In the genomic region with DNA sequence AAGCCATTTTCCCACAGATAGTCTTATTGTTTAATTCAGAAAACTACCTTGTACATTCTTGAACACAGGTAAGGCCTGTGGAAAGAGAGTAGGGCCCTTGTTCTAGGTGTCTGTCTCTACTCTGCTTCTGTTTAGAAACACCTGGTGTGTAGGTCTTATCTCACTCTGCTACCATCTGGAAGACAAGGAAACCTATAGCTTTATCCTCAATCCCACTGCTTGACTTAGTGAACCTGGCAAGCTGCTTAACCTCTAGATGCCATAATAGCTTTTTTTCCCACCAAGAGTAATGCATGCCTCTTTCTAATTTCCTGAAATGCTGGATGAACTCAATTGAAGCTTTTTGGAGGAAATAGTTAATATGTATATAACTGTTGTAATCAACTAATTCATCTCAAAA, we compare ENCODE assay signal across 23 cellular contexts.
DNase-seq lines count a peak whose midpoint lies in the region; ATAC-seq, FAIRE-seq and TF ChIP-seq lines count a peak whose summit lies in the region.
"Had no signal": no experiment of that assay in that cellular context is flagged by ENCODE, and none has a peak within 500 bp of the region (broad histone marks: within the 10 kb centered on the region; RNA-seq: fewer than 3 reads in every experiment).

No MANE protein-coding gene starts in this region.

- H3K18ac ChIP-seq in mesendoderm (ENCODE audit: low read length), result peak overlapping the region; percentile 62

- H2AFZ ChIP-seq in K562 (ENCODE audit: low read depth, low read length) (peak overlapping the region; percentile 51; the same call in 1 of the 2 replicates), neural progenitor cell (replicated peaks) (no peak overlapping the region)

- no peak overlapping the region for H3K4ac ChIP-seq in mesendoderm (ENCODE audit: low read depth, low read length)

- H3F3A ChIP-seq in neural progenitor cell (ENCODE audit: low read depth), result no peaks in the 10 kb centered on the region

- H3K56ac ChIP-seq in mesendoderm (ENCODE audit: low read length), result no peak overlapping the region

- H3K27me3 Mint-ChIP-seq in neural progenitor cell (ENCODE audit: insufficient read depth, low read depth), result no peaks in the 10 kb centered on the region
- peaks cover 4 to 7% of the 10 kb centered on the region in 2 donors for H3K27me3 Mint-ChIP-seq in stimulated activated naive B cell treated with anti-CD40 and anti-IgM and Interleukin-4, amounts not matched to agents 10 μg/mL and 1 μg/mL and 100 μg/mL, for 72 hours

- no peak overlapping the region for H3K27ac Mint-ChIP-seq in neural progenitor cell
- no peak overlapping the region for H3K27ac Mint-ChIP-seq in stimulated activated naive B cell treated with anti-CD40 and anti-IgM and Interleukin-4, amounts not matched to agents 10 μg/mL and 1 μg/mL and 100 μg/mL, for 72 hours
- H3K27ac Mint-ChIP-seq: B cell; CD4-positive, CD25-positive, alpha-beta regulatory T cell; CD8-positive, alpha-beta T cell; HFFc6 had no signal

- no peak overlapping the region for H2BK120ac ChIP-seq in mesendoderm (ENCODE audit: low read depth, low read length)

- intact Hi-C loops in K562 (cut with micrococcal nuclease), result no loop called here

- H3K4me3 Mint-ChIP-seq in neural progenitor cell, result no peak overlapping the region
- no peak overlapping the region for H3K4me3 Mint-ChIP-seq in stimulated activated naive B cell treated with anti-CD40 and anti-IgM and Interleukin-4, amounts not matched to agents 10 μg/mL and 1 μg/mL and 100 μg/mL, for 72 hours
- H3K4me3 Mint-ChIP-seq: B cell; CD8-positive, alpha-beta T cell; HFFc6 had no signal

- no peak overlapping the region for H2AK5ac ChIP-seq in mesendoderm (ENCODE audit: low read length)

- no peak for TF ChIP-seq POLR2A in K562 (conservative IDR thresholded peaks at IDR 0.05)

- H3K9me3 Mint-ChIP-seq in neural progenitor cell, result no peaks in the 10 kb centered on the region
- H3K9me3 Mint-ChIP-seq in stimulated activated naive B cell treated with anti-CD40 and anti-IgM and Interleukin-4, amounts not matched to agents 10 μg/mL and 1 μg/mL and 100 μg/mL, for 72 hours, result no peaks in the 10 kb centered on the region
- H3K9me3 Mint-ChIP-seq: CD8-positive, alpha-beta T cell; HFFc6 had no signal

- H3K4me1 ChIP-seq in K562 (replicated peaks in 1 of 2; ENCODE audit: control insufficient read depth in 2 of 2, insufficient read depth in 2 of 2, low read length in 2 of 2) (peaks cover 13 to 19% of the 10 kb centered on the region in 2 experiments; a peak in 4 of 5 replicates), mesendoderm (ENCODE audit: control insufficient read depth, low read depth, low read length) (no peaks in the 10 kb centered on the region), neural progenitor cell (no peaks in the 10 kb centered on the region)
- H3K4me1 ChIP-seq: BLaER1, Caco-2, HAP-1 had no signal

- POLR2A ChIA-PET in K562 (lab: Yijun Ruan, JAX), result interaction anchor here (2.3 kb wide), 1 partner anchor 18 kb away, joined by 6 read pairs; no protein-coding TSS in a partner anchor

- H3K79me1 ChIP-seq in mesendoderm (ENCODE audit: low read length), result no peaks in the 10 kb centered on the region

- TF ChIP-seq CTCF in K562 (IDR thresholded peaks at IDR 0.05 in 2 of 3, conservative IDR thresholded peaks at IDR 0.05 in 1 of 3; ENCODE audit: insufficient read depth in 2 of 3, low read depth in 1 of 3, low read length in 3 of 3) (no peak), neural progenitor cell (IDR thresholded peaks at IDR 0.05) (no peak)

- no peak overlapping the region for H4K8ac ChIP-seq in mesendoderm (ENCODE audit: low read depth, low read length)

- no TSS peak for BruUV-seq in K562 (replicated peaks; lab: Mats Ljungman, UMichigan)

- FAIRE-seq in K562 (lab: Jason Lieb, UNC), result no peak
- FAIRE-seq: A204.1, GM12878 had no signal

- ATAC-seq in K562, result peak; percentile 7; the same call in 1 of the 3 replicates
- ATAC-seq in stimulated activated naive B cell treated with anti-CD40 and anti-IgM and Interleukin-4, amounts not matched to agents 10 μg/mL and 1 μg/mL and 100 μg/mL, for 72 hours (replicated peaks), result no peak
- ATAC-seq: CD8-positive, alpha-beta T cell; GM12878 had no signal

- H3K4me2 ChIP-seq in K562 (ENCODE audit: insufficient read depth, low read length), result no peak overlapping the region
- no peak overlapping the region for H3K4me2 ChIP-seq in mesendoderm (ENCODE audit: low read length)
- no peak overlapping the region for H3K4me2 ChIP-seq in neural progenitor cell
- H3K4me2 ChIP-seq: BLaER1 had no signal

- in situ Hi-C loops in K562 (cut with MboI), result no loop called here

- no peak for TF ChIP-seq RAD21 in K562 (CRISPR knock-in tag; conservative IDR thresholded peaks at IDR 0.05 in 1 of 2, IDR thresholded peaks at IDR 0.05 in 1 of 2)

- TF ChIP-seq EP300 in K562 (IDR thresholded peaks at IDR 0.05; ENCODE audit: low read length), result no peak

- H3K4me3 ChIP-seq in K562 (no peak overlapping the region), mesendoderm (ENCODE audit: low read length) (no peak overlapping the region), neural progenitor cell (no peak overlapping the region)
- H3K4me3 ChIP-seq: BLaER1, GM12878, HAP-1 had no signal

- H3K9me1 ChIP-seq in K562 (ENCODE audit: control insufficient read depth, insufficient read depth, low read length), result no peaks in the 10 kb centered on the region

- H2BK5ac ChIP-seq in mesendoderm (ENCODE audit: low read length), result no peak overlapping the region

- no peaks in the 10 kb centered on the region for H4K20me1 ChIP-seq in K562 (replicated peaks; ENCODE audit: control insufficient read depth, insufficient read depth, low read length)
- H4K20me1 ChIP-seq in neural progenitor cell (ENCODE audit: low read depth), result no peaks in the 10 kb centered on the region
- H4K20me1 ChIP-seq: BLaER1 had no signal

- no peak overlapping the region for H2BK15ac ChIP-seq in mesendoderm (replicated peaks; ENCODE audit: low read depth)

- no peak overlapping the region for H4K5ac ChIP-seq in mesendoderm (ENCODE audit: low read length)

- DNase-seq in NCI-H524 (lab: John Stamatoyannopoulos, UW), result peak; percentile 6 to 55
- no peak for DNase-seq in NCI-H524 treated with DMSO at 0.1 percent for 48 hours (lab: John Stamatoyannopoulos, UW)
- peak; percentile 82 for DNase-seq in NCI-H82 (lab: John Stamatoyannopoulos, UW)
- peak in 2 of 4 experiments; percentile 28 to 41 for DNase-seq in K562 (ENCODE audit: extremely low read depth in 1 of 4, low spot score in 3 of 4)
- no peak for DNase-seq in mesendoderm
- no peak for DNase-seq in neural progenitor cell (ENCODE audit: low spot score)
- no peak for DNase-seq in stimulated activated naive B cell treated with anti-CD40 and anti-IgM and Interleukin-4, amounts not matched to agents 10 μg/mL and 1 μg/mL and 100 μg/mL, for 72 hours
- DNase-seq in HuH-7.5 (ENCODE audit: low spot score), result no peak
- DNase-seq: Caco-2; CD4-positive, CD25-positive, alpha-beta regulatory T cell; CD8-positive, alpha-beta T cell; DMS 273 treated with DMSO at 0.1 percent for 48 hours; DMS79; EL; GDM1; HFFc6 had no signal

- H3K36me3 ChIP-seq in K562 (ENCODE audit: control insufficient read depth, insufficient read depth, low read length) (no peaks in the 10 kb centered on the region), mesendoderm (ENCODE audit: control insufficient read depth, insufficient read depth, low read length) (no peaks in the 10 kb centered on the region), neural progenitor cell (no peaks in the 10 kb centered on the region)
- H3K36me3 ChIP-seq: BLaER1, HAP-1 had no signal

- no peaks in the 10 kb centered on the region for H3K79me2 ChIP-seq in K562 (ENCODE audit: control insufficient read depth, insufficient read depth, low read length)
- H3K79me2 ChIP-seq in mesendoderm (ENCODE audit: control insufficient read depth, insufficient read depth, low read length), result no peaks in the 10 kb centered on the region
- H3K79me2 ChIP-seq in neural progenitor cell (ENCODE audit: low read depth), result no peaks in the 10 kb centered on the region

- no peak overlapping the region for H3K23ac ChIP-seq in mesendoderm (ENCODE audit: low read length)

- H3K27me3 ChIP-seq in K562 (ENCODE audit: control insufficient read depth in 2 of 2, insufficient read depth in 2 of 2, low read length in 2 of 2) (no peaks in the 10 kb centered on the region), mesendoderm (ENCODE audit: insufficient read depth, low read length, poor library complexity) (no peaks in the 10 kb centered on the region), neural progenitor cell (no peaks in the 10 kb centered on the region)
- H3K27me3 ChIP-seq: BLaER1 had no signal

- H3K9me3 ChIP-seq in K562 (replicated peaks; ENCODE audit: control insufficient read depth, insufficient read depth, low read depth, low read length) (no peaks in the 10 kb centered on the region), neural progenitor cell (ENCODE audit: low read depth) (no peaks in the 10 kb centered on the region)
- H3K9me3 ChIP-seq: BLaER1, Caco-2, HAP-1 had no signal

- no peaks in the 10 kb centered on the region for H3K4me1 Mint-ChIP-seq in neural progenitor cell
- H3K4me1 Mint-ChIP-seq in stimulated activated naive B cell treated with anti-CD40 and anti-IgM and Interleukin-4, amounts not matched to agents 10 μg/mL and 1 μg/mL and 100 μg/mL, for 72 hours, result no peaks in the 10 kb centered on the region
- H3K4me1 Mint-ChIP-seq: B cell; CD4-positive, CD25-positive, alpha-beta regulatory T cell had no signal

- CTCF ChIA-PET in K562 (lab: Yijun Ruan, JAX; ENCODE audit: low intra/inter-chr PET ratio), result no interaction called here

- H3K36me3 Mint-ChIP-seq in neural progenitor cell, result no peaks in the 10 kb centered on the region
- no peaks in the 10 kb centered on the region for H3K36me3 Mint-ChIP-seq in stimulated activated naive B cell treated with anti-CD40 and anti-IgM and Interleukin-4, amounts not matched to agents 10 μg/mL and 1 μg/mL and 100 μg/mL, for 72 hours
- H3K36me3 Mint-ChIP-seq: CD4-positive, CD25-positive, alpha-beta regulatory T cell; CD8-positive, alpha-beta T cell had no signal

- H3K9ac ChIP-seq in K562 (ENCODE audit: insufficient read depth in 1 of 2, low read depth in 2 of 2, low read length in 2 of 2) (no peak overlapping the region), mesendoderm (ENCODE audit: low read length) (no peak overlapping the region), neural progenitor cell (no peak overlapping the region)
- H3K9ac ChIP-seq: BLaER1 had no signal

- H3K27ac ChIP-seq in K562 (ENCODE audit: extremely low read depth, low read depth, low read length) (no peak overlapping the region; the same call in 2 of the 3 replicates), mesendoderm (ENCODE audit: low read depth, low read length) (no peak overlapping the region), neural progenitor cell (no peak overlapping the region)
- H3K27ac ChIP-seq: 22Rv1, BLaER1, C4-2B had no signal

TF ChIP-seq in K562, 482 proteins besides CTCF, POLR2A, EP300 and RAD21 (continues in another document):
- TF ChIP-seq KDM1A (IDR thresholded peaks at IDR 0.05), result no peak
- no peak for TF ChIP-seq SRF (CRISPR knock-in tag; IDR thresholded peaks at IDR 0.05)
- peak; percentile 50; the same call in 1 of the 2 replicates for TF ChIP-seq TEAD4 (IDR thresholded peaks at IDR 0.05; ENCODE audit: low read length)
- TF ChIP-seq TEAD4 (CRISPR knock-in tag; IDR thresholded peaks at IDR 0.05; ENCODE audit: borderline replicate concordance), result no peak

Comparison
In these comparisons a context has a peak if more than half of its experiments do, and no peak if none do; other contexts are left out.
1. DNase-seq: peak in NCI-H524 (2 of 2) and NCI-H82 (single experiment); none in NCI-H524 treated with DMSO at 0.1 percent for 48 hours (single experiment), mesendoderm (single experiment), neural progenitor cell (single experiment), stimulated activated naive B cell treated with anti-CD40 and anti-IgM and Interleukin-4, amounts not matched to agents 10 μg/mL and 1 μg/mL and 100 μg/mL, for 72 hours (single experiment) and HuH-7.5 (single experiment).